In the genomic region with DNA sequence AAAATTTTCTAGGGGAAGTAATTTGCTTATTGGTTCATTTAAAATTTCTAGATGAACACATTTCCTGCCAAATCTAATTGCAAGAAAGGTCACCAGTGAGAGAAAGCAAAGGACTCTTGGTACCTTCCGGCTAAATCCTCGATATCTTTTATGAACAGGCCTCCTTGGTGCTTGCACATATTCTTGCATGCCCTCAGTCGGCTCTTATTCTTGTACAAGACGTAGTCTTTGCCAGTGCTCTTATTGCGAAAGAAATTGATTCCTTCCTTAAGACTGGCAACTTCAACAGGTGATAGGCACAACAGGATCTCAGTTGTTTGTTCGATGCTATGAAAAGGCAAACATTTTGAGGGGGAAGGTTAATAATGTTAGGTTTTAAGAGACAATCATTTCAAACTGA, we compare ENCODE assay signal across 8 cellular contexts.
A peak's percentile ranks its signal among the peaks of the same experiment; 100 is the strongest.
DNase-seq lines count a peak whose midpoint lies in the region; ATAC-seq and TF ChIP-seq lines count a peak whose summit lies in the region.

No MANE protein-coding gene starts in this region.

- peaks cover 9% of the 10 kb centered on the region for H3K9me3 Mint-ChIP-seq in type B pancreatic cell
- H3K9me3 Mint-ChIP-seq in H9, result peaks cover 23 to 35% of the 10 kb centered on the region in 2 experiments

- no peaks in the 10 kb centered on the region for H3K27me3 ChIP-seq in lower lobe of right lung (ENCODE audit: low read depth)
- no peaks in the 10 kb centered on the region for H3K27me3 ChIP-seq in H9 (ENCODE audit: insufficient read depth, low read length)

- no peak overlapping the region for H3K9ac ChIP-seq in H9 (ENCODE audit: extremely low read depth, insufficient read length, low read length)

- no peaks in the 10 kb centered on the region for H4K20me1 ChIP-seq in H9 (ENCODE audit: control insufficient read depth, insufficient read depth, insufficient read length)

- H3K27ac Mint-ChIP-seq in type B pancreatic cell (no peak overlapping the region), H9 (no peak overlapping the region)

- H3K36me3 ChIP-seq in lower lobe of right lung, result no peaks in the 10 kb centered on the region

- no peaks in the 10 kb centered on the region for H3K36me3 Mint-ChIP-seq in type B pancreatic cell
- peaks cover 9 to 19% (median 16%) of the 10 kb centered on the region in 3 experiments; a peak in 6 of 7 replicates for H3K36me3 Mint-ChIP-seq in H9 (ENCODE audit: insufficient read depth in 1 of 3, low read depth in 3 of 3)

- no peak overlapping the region for H3K18ac ChIP-seq in H9 (ENCODE audit: insufficient read length, low read depth, low read length)

- no peak overlapping the region for H2BK15ac ChIP-seq in H9 (ENCODE audit: low read depth, low read length)

- H3K27ac ChIP-seq in lower lobe of right lung, result peak overlapping the region; percentile 85
- H3K27ac ChIP-seq in H9 (ENCODE audit: insufficient read length, low read depth, low read length), result no peak overlapping the region

- no peak overlapping the region for H3K4ac ChIP-seq in H9 (ENCODE audit: low read depth, low read length)

- H3K4me3 Mint-ChIP-seq in type B pancreatic cell, result no peak overlapping the region
- no peak overlapping the region for H3K4me3 Mint-ChIP-seq in H9

- H2BK20ac ChIP-seq in H9 (ENCODE audit: low read depth, low read length, poor library complexity, severe bottlenecking), result no peak overlapping the region

- no peak overlapping the region for H4K91ac ChIP-seq in H9 (ENCODE audit: insufficient read length, low read depth, low read length)

- WGBS in H9 (ENCODE audit: extremely low coverage, insufficient read length, low lambda C conversion rate), result no CpG with 5 or more reads among the region's 6 CpGs

- no peak overlapping the region for H3T11ph ChIP-seq in H9 (ENCODE audit: low read length)

- H3K23me2 ChIP-seq in H9 (ENCODE audit: insufficient read length, low read depth, low read length, poor library complexity, severe bottlenecking), result no peaks in the 10 kb centered on the region

- no peak overlapping the region for H3K14ac ChIP-seq in H9 (ENCODE audit: insufficient read depth, low read length)

- intact Hi-C loops in lower lobe of right lung (cut with DNase I), result no loop called here

- no peak overlapping the region for H2AFZ ChIP-seq in H9 (ENCODE audit: low read length)

- H3K4me2 ChIP-seq in H9 (ENCODE audit: insufficient read depth, insufficient read length, low read length), result no peak overlapping the region

- no peak overlapping the region for H2BK5ac ChIP-seq in H9 (ENCODE audit: insufficient read length, low read length)

- peak overlapping the region; percentile 45 for H3K4me3 ChIP-seq in lower lobe of right lung

- peak; percentile 17 for DNase-seq in stimulated activated CD4-positive, alpha-beta T cell treated with anti-CD3 and anti-CD28 coated beads, Interleukin-15, amount 100 ng/mL, for 24 hours
- DNase-seq in stimulated activated CD4-positive, alpha-beta T cell treated with anti-CD3 and anti-CD28 coated beads, Interleukin-1b, Interleukin-23, amount 100 ng/mL, for 48 hours, result no peak
- peak; percentile 35 for DNase-seq in amniotic epithelial cell (ENCODE audit: low read depth)
- no peak for DNase-seq in lower lobe of right lung
- no peak for DNase-seq in NCI-H524 treated with DMSO at 0.1 percent for 48 hours (lab: John Stamatoyannopoulos, UW)
- no peak for DNase-seq in epidermal melanocyte (ENCODE audit: insufficient read length, low spot score)
- DNase-seq in type B pancreatic cell (ENCODE audit: extremely low spot score, unreplicated experiment), result no peak
- DNase-seq in H9, result no peak

- peaks cover 23% of the 10 kb centered on the region for H3K4me1 ChIP-seq in lower lobe of right lung
- H3K4me1 ChIP-seq in H9 (ENCODE audit: insufficient read depth, low read length), result no peaks in the 10 kb centered on the region

- H4K8ac ChIP-seq in H9 (replicated peaks; ENCODE audit: insufficient read length, low read depth, low read length), result no peak overlapping the region

- H4K5ac ChIP-seq in H9 (ENCODE audit: insufficient read length, low read depth, low read length), result no peak overlapping the region

- no peaks in the 10 kb centered on the region for H3K27me3 Mint-ChIP-seq in type B pancreatic cell
- H3K27me3 Mint-ChIP-seq in H9 (ENCODE audit: low read depth), result no peaks in the 10 kb centered on the region; the same call in 1 of the 2 replicates

- ATAC-seq in lower lobe of right lung, result peak; percentile 39 to 48

- no peaks in the 10 kb centered on the region for H3K79me1 ChIP-seq in H9 (ENCODE audit: insufficient read depth, low read depth, low read length, poor library complexity, severe bottlenecking)

- TF ChIP-seq CTCF in lower lobe of right lung (IDR thresholded peaks at IDR 0.05) (no peak), type B pancreatic cell (conservative IDR thresholded peaks at IDR 0.05) (no peak), H9 (conservative IDR thresholded peaks at IDR 0.05) (no peak)

- H3K79me2 ChIP-seq in H9 (ENCODE audit: insufficient read depth, low read length), result no peaks in the 10 kb centered on the region

- H3K4me1 Mint-ChIP-seq in type B pancreatic cell (ENCODE audit: unreplicated experiment) (peaks cover 5% of the 10 kb centered on the region), H9 (no peaks in the 10 kb centered on the region)

- H3K23ac ChIP-seq in H9 (ENCODE audit: insufficient read length, low read depth, low read length), result no peak overlapping the region

- H3K9me3 ChIP-seq in lower lobe of right lung (peaks cover 6% of the 10 kb centered on the region), H9 (ENCODE audit: control insufficient read depth, low read depth, low read length) (peaks cover 7% of the 10 kb centered on the region)

- H3K56ac ChIP-seq in H9 (ENCODE audit: insufficient read length, low read depth, low read length), result no peak overlapping the region

- H2AK5ac ChIP-seq in H9 (ENCODE audit: insufficient read length, low read length), result no peak overlapping the region

- no peak overlapping the region for H2BK12ac ChIP-seq in H9 (ENCODE audit: insufficient read length, low read depth, low read length)

- H2BK120ac ChIP-seq in H9 (ENCODE audit: low read depth, low read length, poor library complexity, severe bottlenecking), result no peak overlapping the region

Comparison
In these comparisons a context has a peak if more than half of its experiments do, and no peak if none do; other contexts are left out.
1. DNase-seq: peak in stimulated activated CD4-positive, alpha-beta T cell treated with anti-CD3 and anti-CD28 coated beads, Interleukin-15, amount 100 ng/mL, for 24 hours (single experiment) and amniotic epithelial cell (single experiment); none in stimulated activated CD4-positive, alpha-beta T cell treated with anti-CD3 and anti-CD28 coated beads, Interleukin-1b, Interleukin-23, amount 100 ng/mL, for 48 hours (single experiment), lower lobe of right lung (single experiment), NCI-H524 treated with DMSO at 0.1 percent for 48 hours (single experiment), epidermal melanocyte (single experiment), type B pancreatic cell (single experiment) and H9 (single experiment).